Comparison of ENCODE assay signal across 8 cellular contexts in the genomic region with DNA sequence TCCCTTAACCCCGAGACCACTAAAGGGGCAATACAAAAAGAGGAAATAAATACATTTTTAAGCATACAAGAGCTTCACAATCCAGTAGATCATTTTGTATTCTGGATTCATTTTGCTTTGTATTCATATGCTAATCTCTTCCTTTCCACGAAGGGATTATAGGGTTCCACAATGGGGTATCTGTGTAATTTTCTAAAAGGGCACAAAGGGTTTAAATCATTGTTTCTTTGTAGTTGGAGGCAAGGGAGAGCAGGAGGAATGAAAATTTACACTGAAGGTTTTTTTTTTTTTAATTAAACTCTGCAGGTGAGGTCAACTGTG. TPM values are rescaled to one million over a fixed set of nuclear protein-coding genes. Genes with fewer than 3 reads are reported as not detected.
DNase-seq lines count a peak whose midpoint lies in the region; ATAC-seq, FAIRE-seq and TF ChIP-seq lines count a peak whose summit lies in the region.

No MANE protein-coding gene starts in this region.

- CTCF ChIA-PET in activated CD4-positive, alpha-beta T cell treated with anti-CD3 and anti-CD28 coated beads for 36 hours (lab: Charles Lee) = interaction anchor here (0.7 to 1.6 kb wide), 11 partner anchors 12 to 595 kb away, joined by 3 to 5 read pairs (median 4); no protein-coding TSS in a partner anchor

- H3K4me1 Mint-ChIP-seq in activated CD4-positive, alpha-beta T cell treated with anti-CD3 and anti-CD28 coated beads for 36 hours = peaks cover 22% of the 10 kb centered on the region
- peaks cover 28% of the 10 kb centered on the region for H3K4me1 Mint-ChIP-seq in activated naive CD8-positive, alpha-beta T cell treated with anti-CD3 and anti-CD28 coated beads for 36 hours

- peak overlapping the region; percentile 99 for H3K4me3 ChIP-seq in kidney epithelial cell (ENCODE audit: low read depth, low read length)
- peak overlapping the region; percentile 78 for H3K4me3 ChIP-seq in thoracic aorta

- in situ Hi-C loops in ACHN (cut with HindIII; ENCODE audit: low pct_ligation_motif_present, low pct_unique_long_range_greater_than_20kb, low sequenced_read_pairs) = no loop called here

- H3K27me3 Mint-ChIP-seq in activated CD4-positive, alpha-beta T cell treated with anti-CD3 and anti-CD28 coated beads for 36 hours = no peaks in the 10 kb centered on the region
- H3K27me3 Mint-ChIP-seq in activated naive CD8-positive, alpha-beta T cell treated with anti-CD3 and anti-CD28 coated beads for 36 hours = peaks cover 5% of the 10 kb centered on the region

- H3K4me1 ChIP-seq in thoracic aorta (ENCODE audit: control insufficient read depth in 1 of 2, low read depth in 2 of 2) = peaks cover 18 to 27% of the 10 kb centered on the region in 2 donors

- ATAC-seq in activated CD4-positive, alpha-beta T cell treated with anti-CD3 and anti-CD28 coated beads for 36 hours = no peak
- ATAC-seq in thoracic aorta (ENCODE audit: insufficient number of reproducible peaks, low FRiP score, low read depth) = no peak

- intact Hi-C loops in activated CD4-positive, alpha-beta T cell treated with anti-CD3 and anti-CD28 coated beads for 36 hours (cut with DNase I, micrococcal nuclease) = loop anchor here (1.0 to 5.0 kb wide), 15 partner anchors 96 to 636 kb away; partner anchors contain the start of genes TP53I13 (in 2 of the 2), ABHD15 (in 1 of the 2), MYO18A (in 1 of the 2) and NEK8 (in 1 of the 2)

- no peaks in the 10 kb centered on the region for H3K9me3 Mint-ChIP-seq in activated CD4-positive, alpha-beta T cell treated with anti-CD3 and anti-CD28 coated beads for 36 hours (ENCODE audit: low read depth)
- H3K9me3 Mint-ChIP-seq in activated naive CD8-positive, alpha-beta T cell treated with anti-CD3 and anti-CD28 coated beads for 36 hours = no peaks in the 10 kb centered on the region

- H3K27ac ChIP-seq in thoracic aorta = peak overlapping the region; percentile 82 to 99

- peaks cover 24% of the 10 kb centered on the region for H3K36me3 Mint-ChIP-seq in activated CD4-positive, alpha-beta T cell treated with anti-CD3 and anti-CD28 coated beads for 36 hours (ENCODE audit: low read depth)
- H3K36me3 Mint-ChIP-seq in activated naive CD8-positive, alpha-beta T cell treated with anti-CD3 and anti-CD28 coated beads for 36 hours = peaks cover 29% of the 10 kb centered on the region

- H3K9me3 ChIP-seq in thoracic aorta = no peaks in the 10 kb centered on the region

- no peak for DNase-seq in activated CD4-positive, alpha-beta T cell treated with anti-CD3 and anti-CD28 coated beads for 36 hours
- no peak for DNase-seq in activated CD4-positive, alpha-beta T cell treated with anti-CD3 and anti-CD28 coated beads, Interleukin-2, amount 50 U/mL, for 1 hour
- DNase-seq in activated naive CD8-positive, alpha-beta T cell treated with anti-CD3 and anti-CD28 coated beads for 36 hours = no peak
- no peak for DNase-seq in kidney epithelial cell (ENCODE audit: low read depth)
- no peak for DNase-seq in thoracic aorta (ENCODE audit: low spot score)
- DNase-seq in D721Med (ENCODE audit: insufficient read length, low spot score) = no peak
- DNase-seq in ACHN = no peak
- no peak for DNase-seq in dedifferentiated amniotic fluid mesenchymal stem cell (ENCODE audit: extremely low spot score)

- peak overlapping the region; percentile 100 for H3K4me3 Mint-ChIP-seq in activated CD4-positive, alpha-beta T cell treated with anti-CD3 and anti-CD28 coated beads for 36 hours
- H3K4me3 Mint-ChIP-seq in activated naive CD8-positive, alpha-beta T cell treated with anti-CD3 and anti-CD28 coated beads for 36 hours = peak overlapping the region; percentile 100

- TF ChIP-seq CTCF in kidney epithelial cell (IDR thresholded peaks at IDR 0.05; ENCODE audit: insufficient read depth, low read length, poor library complexity, severe bottlenecking) = no peak
- TF ChIP-seq CTCF in thoracic aorta (IDR thresholded peaks at IDR 0.05) = no peak
- TF ChIP-seq CTCF in D721Med (IDR thresholded peaks at IDR 0.05; ENCODE audit: insufficient read depth, missing control alignments) = no peak

- POLR2A ChIA-PET in activated CD4-positive, alpha-beta T cell treated with anti-CD3 and anti-CD28 coated beads for 36 hours (lab: Charles Lee) = interaction anchor here (0.6 to 1.0 kb wide), 8 partner anchors 11 to 155 kb away, joined by 3 to 7 read pairs (median 4); no protein-coding TSS in a partner anchor

- H3K36me3 ChIP-seq in kidney epithelial cell (ENCODE audit: control insufficient read depth, insufficient read depth, low read length) (no peaks in the 10 kb centered on the region), thoracic aorta (no peaks in the 10 kb centered on the region)

- peak overlapping the region; percentile 99 for H3K27ac Mint-ChIP-seq in activated CD4-positive, alpha-beta T cell treated with anti-CD3 and anti-CD28 coated beads for 36 hours
- peak overlapping the region; percentile 99 for H3K27ac Mint-ChIP-seq in activated naive CD8-positive, alpha-beta T cell treated with anti-CD3 and anti-CD28 coated beads for 36 hours

- no peak for FAIRE-seq in D721Med (lab: Jason Lieb, UNC)

- H3K27me3 ChIP-seq in kidney epithelial cell (ENCODE audit: control insufficient read depth, insufficient read depth, low read length) (no peaks in the 10 kb centered on the region), thoracic aorta (replicated peaks; ENCODE audit: insufficient read depth) (no peaks in the 10 kb centered on the region)

RNA-seq across cellular contexts. Expression of gene NUFIP2, which starts 0.6 kb away (rescaled TPM):
- total RNA-seq in activated CD4-positive, alpha-beta T cell treated with anti-CD3 and anti-CD28 coated beads for 36 hours = 10 to 100 TPM; 55.1 to 93.1 TPM
- total RNA-seq in activated naive CD8-positive, alpha-beta T cell treated with anti-CD3 and anti-CD28 coated beads for 36 hours = 10 to 100 TPM; 65.6 to 67.2 TPM
- total RNA-seq in kidney epithelial cell (35.8 and 36.4 TPM in 2 replicates), thoracic aorta (10 to 100 TPM; 39.7 to 65.8 TPM)

RNA-seq across cellular contexts. Expression of gene CRYBA1, which starts 47.9 kb away (rescaled TPM):
- total RNA-seq in activated CD4-positive, alpha-beta T cell treated with anti-CD3 and anti-CD28 coated beads for 36 hours = not detected
- total RNA-seq in activated naive CD8-positive, alpha-beta T cell treated with anti-CD3 and anti-CD28 coated beads for 36 hours = not detected
- total RNA-seq in kidney epithelial cell = not detected in 2 replicates
- not detected for total RNA-seq in thoracic aorta
